In the genomic region with DNA sequence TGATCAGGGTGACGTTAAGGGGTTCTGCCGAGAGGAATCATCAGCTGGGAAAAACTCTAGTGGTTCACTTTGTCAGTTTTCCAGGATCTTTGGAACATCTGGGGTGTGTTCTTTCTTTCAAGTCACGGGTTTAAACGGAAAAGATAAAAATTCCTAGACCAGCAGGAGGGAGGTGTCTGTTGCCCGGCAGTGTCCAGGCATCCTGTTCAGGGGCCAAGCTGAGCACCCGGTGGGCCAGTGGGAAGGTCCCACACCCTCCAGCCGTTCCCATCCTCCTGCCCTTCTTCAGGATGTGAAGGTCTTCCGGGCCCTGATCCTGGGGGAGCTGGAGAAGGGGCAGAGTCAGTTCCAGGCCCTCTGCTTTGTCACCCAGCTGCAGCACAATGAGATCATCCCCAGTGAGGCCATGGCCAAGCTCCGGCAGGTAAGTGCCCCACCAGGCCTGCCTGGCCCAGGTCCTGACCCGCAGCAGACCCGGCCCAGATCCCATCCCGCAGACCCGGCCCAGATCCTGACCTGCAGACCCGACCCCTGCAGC, we compare ENCODE assay signal across 18 cellular contexts. TPM values are rescaled to one million over a fixed set of nuclear protein-coding genes. Genes with fewer than 3 reads are reported as not detected.
DNase-seq lines count a peak whose midpoint lies in the region; ATAC-seq, FAIRE-seq and TF ChIP-seq lines count a peak whose summit lies in the region.
"Had no signal": no experiment of that assay in that cellular context is flagged by ENCODE, and none has a peak within 500 bp of the region (broad histone marks: within the 10 kb centered on the region; RNA-seq: fewer than 3 reads in every experiment).

No MANE protein-coding gene starts in this region.

- 47 to 69% (median 50%) methylated on average over 14 of the region's 14 CpGs for WGBS in heart left ventricle, 4 donors
- WGBS in transverse colon (ENCODE audit: low coverage in 1 of 2), 2 donors = 37 to 75% methylated on average over 3 to 13 of the region's 14 CpGs

- H3K27me3 ChIP-seq in heart left ventricle = no peaks in the 10 kb centered on the region
- no peaks in the 10 kb centered on the region for H3K27me3 ChIP-seq in neuron (ENCODE audit: insufficient read depth, low read length)
- H3K27me3 ChIP-seq in transverse colon = no peaks in the 10 kb centered on the region
- H3K27me3 ChIP-seq: MG63 had no signal

- TF ChIP-seq CTCF in astrocyte of the spinal cord (IDR thresholded peaks at IDR 0.05; ENCODE audit: low read depth, low read length) = no peak
- no peak for TF ChIP-seq CTCF in heart left ventricle (IDR thresholded peaks at IDR 0.05)
- no peak for TF ChIP-seq CTCF in transverse colon (IDR thresholded peaks at IDR 0.05)

- H3K36me3 ChIP-seq in heart left ventricle (peaks cover 0 to 25% (median 11%) of the 10 kb centered on the region in 9 donors), neuron (ENCODE audit: insufficient read depth, low read length) (no peaks in the 10 kb centered on the region), transverse colon (peaks cover 0 to 8% (median 0%) of the 10 kb centered on the region in 4 donors)
- H3K36me3 ChIP-seq: cardiac muscle cell, MG63 had no signal

- peak; percentile 11 to 54 (median 46) for ATAC-seq in heart left ventricle

- in situ Hi-C loops in astrocyte of the spinal cord (cut with HindIII; ENCODE audit: low sequenced_read_pairs) (no loop called here), transverse colon (cut with MboI; ENCODE audit: low pct_ligation_motif_present in 1 of 4, low pct_unique_long_range_greater_than_20kb in 1 of 4, low sequenced_read_pairs in 3 of 4) (loop anchor here (5.0 to 10.0 kb wide), 3 partner anchors 48 to 53 kb away; no protein-coding TSS in a partner anchor)

- DNase-seq in astrocyte of the spinal cord (ENCODE audit: low read depth, low spot score) = peak; percentile 67
- DNase-seq in heart left ventricle = peak in 1 of 5 donors; percentile 71
- no peak for DNase-seq in transverse colon
- DNase-seq in GM19239 (ENCODE audit: insufficient read length, low spot score) = no peak
- no peak for DNase-seq in NCI-H1436 treated with DMSO at 0.1 percent for 48 hours (lab: John Stamatoyannopoulos, UW)
- no peak for DNase-seq in GM19238 (ENCODE audit: insufficient read length, low spot score)
- DNase-seq in stimulated activated naive CD4-positive, alpha-beta T cell treated with Interleukin-2 at 50 U/mL for 16 hours (lab: John Stamatoyannopoulos, UW) = no peak
- DNase-seq: activated CD8-positive, alpha-beta memory T cell treated with anti-CD3 and anti-CD28 coated beads for 24 hours; activated gamma-delta T cell treated with Interleukin-2 at 50 U/mL for 16 hours; CD4-positive, CD25-positive, alpha-beta regulatory T cell; DND-41; MG63 had no signal

- TF ChIP-seq POLR2A in heart left ventricle (IDR thresholded peaks at IDR 0.05) (no peak), transverse colon (IDR thresholded peaks at IDR 0.05) (no peak)

- no peak for FAIRE-seq in GM19239 (lab: Jason Lieb, UNC)
- FAIRE-seq: urothelium cell line had no signal

- H3K4me1 ChIP-seq in heart left ventricle (peaks cover 0 to 50% (median 37%) of the 10 kb centered on the region in 12 donors), neuron (ENCODE audit: insufficient read depth, low read length) (peaks cover 12% of the 10 kb centered on the region), transverse colon (peaks cover 15 to 33% (median 20%) of the 10 kb centered on the region in 4 donors)

- TF ChIP-seq EP300 in transverse colon (IDR thresholded peaks at IDR 0.05; ENCODE audit: low read depth) = no peak

- H3K9me3 ChIP-seq in heart left ventricle (no peaks in the 10 kb centered on the region), neuron (ENCODE audit: low read length) (no peaks in the 10 kb centered on the region), transverse colon (no peaks in the 10 kb centered on the region)
- H3K9me3 ChIP-seq: MG63 had no signal

- intact Hi-C loops in heart left ventricle (cut with DNase I) = no loop called here
- intact Hi-C loops in transverse colon (cut with DNase I; ENCODE audit: low total_unique reads) = no loop called here

- peak overlapping the region; percentile 20 for H2AFZ ChIP-seq in neuron (ENCODE audit: low read depth, low read length)

- no peak overlapping the region for H3K4me3 ChIP-seq in astrocyte of the spinal cord (ENCODE audit: low read depth, low read length)
- H3K4me3 ChIP-seq in heart left ventricle = peak overlapping the region in 2 of 12 donors; percentile 2 to 13
- no peak overlapping the region for H3K4me3 ChIP-seq in neuron (ENCODE audit: low read length)
- no peak overlapping the region for H3K4me3 ChIP-seq in transverse colon
- H3K4me3 ChIP-seq: cardiac muscle cell, lung, MG63 had no signal

- H3K27ac ChIP-seq in heart left ventricle (peak overlapping the region; percentile 25 to 72 (median 52)), transverse colon (peak overlapping the region; percentile 3 to 61 (median 48))
- H3K27ac ChIP-seq: cardiac muscle cell, epithelial cell of prostate had no signal

RNA-seq across cellular contexts. Expression of a gene that starts 14.5 kb away (rescaled TPM):
- total RNA-seq in heart left ventricle (under 1 TPM in 1 of 9 donors, not detected in 8; 0.15 TPM), transverse colon (1 to 10 TPM in 2 of 4 donors, not detected in 2; 1.9 to 2.2 TPM)
- polyA plus RNA-seq in heart left ventricle = not detected
- total RNA-seq: CD4-positive, CD25-positive, alpha-beta regulatory T cell; SK-MEL-5 had no signal
- polyA plus RNA-seq: CD4-positive, CD25-positive, alpha-beta regulatory T cell had no signal

RNA-seq across cellular contexts. Expression of a gene that starts 14.6 kb away (rescaled TPM):
- total RNA-seq in heart left ventricle (10 to 100 TPM; 10.3 to 41.9 (median 19.9) TPM), transverse colon (100 to 1,000 TPM in 3 of 4 donors, 10 to 100 TPM in 1; 78.8 to 553 (median 287) TPM)
- polyA plus RNA-seq in heart left ventricle = 10 to 100 TPM; 11.9 to 26.4 TPM
